18 cellular contexts compared by ENCODE assay signal in the genomic region with DNA sequence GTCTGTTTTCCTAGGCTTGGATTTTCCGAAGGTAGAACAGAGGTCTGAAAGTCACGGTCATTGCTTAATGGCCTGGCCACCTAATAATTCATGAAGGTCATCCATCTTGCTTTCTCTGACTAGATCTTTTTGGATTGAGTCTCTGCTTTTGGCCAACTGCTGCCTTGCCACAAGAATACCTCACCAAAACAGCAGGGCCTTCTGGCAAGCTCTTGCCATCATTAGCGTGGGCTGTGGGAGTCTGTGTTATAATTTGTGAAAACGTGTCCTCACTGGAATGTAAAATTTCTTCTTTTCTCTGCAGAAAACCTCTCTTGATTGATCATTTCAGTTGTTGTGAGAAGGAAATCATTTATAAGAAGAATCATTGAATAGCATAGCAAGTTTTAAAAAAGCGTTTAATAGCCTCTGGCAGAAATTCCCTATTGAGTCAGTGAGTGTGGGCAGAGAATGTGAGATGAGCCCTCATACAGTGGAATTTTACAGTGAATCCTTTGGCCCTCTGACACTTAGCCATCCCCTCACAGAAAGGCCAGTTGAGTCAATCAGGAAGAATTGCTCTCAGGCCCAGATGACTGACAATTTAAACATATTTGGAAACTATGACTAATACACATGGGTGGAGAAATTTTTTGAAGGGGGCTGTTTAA. TPM values are rescaled to one million over a fixed set of nuclear protein-coding genes. Genes with fewer than 3 reads are reported as not detected.
DNase-seq lines count a peak whose midpoint lies in the region; ATAC-seq and TF ChIP-seq lines count a peak whose summit lies in the region.
"Had no signal": no experiment of that assay in that cellular context is flagged by ENCODE, and none has a peak within 500 bp of the region (broad histone marks: within the 10 kb centered on the region; RNA-seq: fewer than 3 reads in every experiment).

No MANE protein-coding gene starts in this region.

- CTCF ChIA-PET in MCF 10A (lab: Yijun Ruan, JAX), result no interaction called here

- intact Hi-C loops in MCF 10A (cut with micrococcal nuclease) (no loop called here), breast epithelium (cut with DNase I; ENCODE audit: low total_unique reads) (no loop called here)

- H3K4me1 ChIP-seq in breast epithelium, result no peaks in the 10 kb centered on the region
- H3K4me1 ChIP-seq: pancreas, suprapubic skin had no signal

- TF ChIP-seq CTCF in MCF 10A (IDR thresholded peaks at IDR 0.05; ENCODE audit: unreplicated experiment) (no peak), breast epithelium (IDR thresholded peaks at IDR 0.05) (no peak)

- peak; percentile 70 for DNase-seq in MCF 10A (ENCODE audit: unreplicated experiment)
- DNase-seq in breast epithelium (ENCODE audit: low spot score in 2 of 2), result no peak
- DNase-seq in activated naive CD8-positive, alpha-beta T cell treated with anti-CD3 and anti-CD28 coated beads, Interleukin-2, amount 50 U/mL, for 24 hours, result no peak
- DNase-seq in fibroblast of the conjunctiva (ENCODE audit: low read depth), result peak; percentile 21
- peak; percentile 91 for DNase-seq in stromal cell of bone marrow (ENCODE audit: low read depth)
- no peak for DNase-seq in NOMO-1 treated with DMSO at 0.1 percent for 48 hours (lab: John Stamatoyannopoulos, UW; ENCODE audit: unreplicated experiment)
- DNase-seq in T1000 (lab: John Stamatoyannopoulos, UW), result no peak
- DNase-seq: activated B cell treated with CpG ODN at 0.5 μM for 24 hours; activated CD8-positive, alpha-beta memory T cell treated with anti-CD3 and anti-CD28 coated beads, Interleukin-2, amount 50 U/mL, for 48 hours; immature natural killer cell; NCI-H1105 treated with DMSO at 0.1 percent for 48 hours; NCI-H446 treated with DMSO at 0.1 percent for 48 hours; pancreas; SW 1271 had no signal

- POLR2A ChIA-PET in MCF 10A (lab: Yijun Ruan, JAX), result no interaction called here

- H3K9me3 Mint-ChIP-seq in MCF 10A (ENCODE audit: unreplicated experiment), result no peaks in the 10 kb centered on the region
- no peaks in the 10 kb centered on the region for H3K9me3 Mint-ChIP-seq in activated naive CD8-positive, alpha-beta T cell treated with anti-CD3 and anti-CD28 coated beads, Interleukin-2, amount 50 U/mL, for 24 hours
- H3K9me3 Mint-ChIP-seq in activated T-helper 17 cell treated with anti-CD3 and anti-CD28 coated beads, Interleukin-2, amount 50 U/mL, for 72 hours, result peaks cover 7% of the 10 kb centered on the region
- H3K9me3 Mint-ChIP-seq: dendritic cell treated with granulocyte-macrophage colony-stimulating factor and Interleukin-4, amounts not matched to agents 40 ng/mL and 50 ng/mL, for 4 days had no signal

- no peaks in the 10 kb centered on the region for H3K36me3 ChIP-seq in breast epithelium
- H3K36me3 ChIP-seq: pancreas, suprapubic skin had no signal

- peak; percentile 55 for ATAC-seq in activated naive CD8-positive, alpha-beta T cell treated with anti-CD3 and anti-CD28 coated beads, Interleukin-2, amount 50 U/mL, for 24 hours
- no peak for ATAC-seq in activated T-helper 17 cell treated with anti-CD3 and anti-CD28 coated beads, Interleukin-2, amount 50 U/mL, for 72 hours (replicated peaks)
- ATAC-seq: pancreas had no signal

- H3K27me3 Mint-ChIP-seq in MCF 10A (ENCODE audit: insufficient read depth, unreplicated experiment), result no peaks in the 10 kb centered on the region
- no peaks in the 10 kb centered on the region for H3K27me3 Mint-ChIP-seq in activated naive CD8-positive, alpha-beta T cell treated with anti-CD3 and anti-CD28 coated beads, Interleukin-2, amount 50 U/mL, for 24 hours
- no peaks in the 10 kb centered on the region for H3K27me3 Mint-ChIP-seq in activated T-helper 17 cell treated with anti-CD3 and anti-CD28 coated beads, Interleukin-2, amount 50 U/mL, for 72 hours
- H3K27me3 Mint-ChIP-seq: activated B cell treated with CpG ODN at 0.5 μM for 24 hours; dendritic cell treated with granulocyte-macrophage colony-stimulating factor and Interleukin-4, amounts not matched to agents 40 ng/mL and 50 ng/mL, for 4 days had no signal

- TF ChIP-seq POLR2A in breast epithelium (IDR thresholded peaks at IDR 0.05), result no peak

- H3K27me3 ChIP-seq in breast epithelium, result no peaks in the 10 kb centered on the region
- H3K27me3 ChIP-seq: pancreas, suprapubic skin had no signal

- H3K9me3 ChIP-seq in breast epithelium, result peaks cover 0 to 8% of the 10 kb centered on the region in 2 donors
- H3K9me3 ChIP-seq: pancreas, suprapubic skin had no signal

- no peak overlapping the region for H3K27ac Mint-ChIP-seq in MCF 10A (ENCODE audit: low read depth, unreplicated experiment)
- peak overlapping the region; percentile 16 for H3K27ac Mint-ChIP-seq in activated naive CD8-positive, alpha-beta T cell treated with anti-CD3 and anti-CD28 coated beads, Interleukin-2, amount 50 U/mL, for 24 hours
- no peak overlapping the region for H3K27ac Mint-ChIP-seq in activated T-helper 17 cell treated with anti-CD3 and anti-CD28 coated beads, Interleukin-2, amount 50 U/mL, for 72 hours
- H3K27ac Mint-ChIP-seq: activated B cell treated with CpG ODN at 0.5 μM for 24 hours; dendritic cell treated with granulocyte-macrophage colony-stimulating factor and Interleukin-4, amounts not matched to agents 40 ng/mL and 50 ng/mL, for 4 days; immature natural killer cell; mesothelial cell of epicardium had no signal

- no peaks in the 10 kb centered on the region for H3K36me3 Mint-ChIP-seq in MCF 10A (ENCODE audit: insufficient read depth, unreplicated experiment)
- H3K36me3 Mint-ChIP-seq in activated naive CD8-positive, alpha-beta T cell treated with anti-CD3 and anti-CD28 coated beads, Interleukin-2, amount 50 U/mL, for 24 hours (ENCODE audit: low read depth), result no peaks in the 10 kb centered on the region
- H3K36me3 Mint-ChIP-seq in activated T-helper 17 cell treated with anti-CD3 and anti-CD28 coated beads, Interleukin-2, amount 50 U/mL, for 72 hours (ENCODE audit: low read depth), result no peaks in the 10 kb centered on the region
- H3K36me3 Mint-ChIP-seq: immature natural killer cell, mesothelial cell of epicardium had no signal

- BruUV-seq in MCF 10A (replicated peaks; lab: Mats Ljungman, UMichigan), result no TSS peak

- H3K27ac ChIP-seq in breast epithelium, result no peak overlapping the region
- H3K27ac ChIP-seq: pancreas, suprapubic skin had no signal

- peaks cover 11% of the 10 kb centered on the region for H3K4me1 Mint-ChIP-seq in MCF 10A (ENCODE audit: insufficient read depth, unreplicated experiment)
- peaks cover 12% of the 10 kb centered on the region for H3K4me1 Mint-ChIP-seq in activated naive CD8-positive, alpha-beta T cell treated with anti-CD3 and anti-CD28 coated beads, Interleukin-2, amount 50 U/mL, for 24 hours
- no peaks in the 10 kb centered on the region for H3K4me1 Mint-ChIP-seq in activated T-helper 17 cell treated with anti-CD3 and anti-CD28 coated beads, Interleukin-2, amount 50 U/mL, for 72 hours
- H3K4me1 Mint-ChIP-seq: activated B cell treated with CpG ODN at 0.5 μM for 24 hours, immature natural killer cell had no signal

- no peak overlapping the region for H3K4me3 ChIP-seq in breast epithelium
- H3K4me3 ChIP-seq: pancreas, suprapubic skin had no signal

- H3K4me3 Mint-ChIP-seq in MCF 10A (ENCODE audit: unreplicated experiment), result no peak overlapping the region
- H3K4me3 Mint-ChIP-seq in activated naive CD8-positive, alpha-beta T cell treated with anti-CD3 and anti-CD28 coated beads, Interleukin-2, amount 50 U/mL, for 24 hours, result no peak overlapping the region
- H3K4me3 Mint-ChIP-seq in activated T-helper 17 cell treated with anti-CD3 and anti-CD28 coated beads, Interleukin-2, amount 50 U/mL, for 72 hours, result no peak overlapping the region
- H3K4me3 Mint-ChIP-seq: activated B cell treated with CpG ODN at 0.5 μM for 24 hours; dendritic cell treated with granulocyte-macrophage colony-stimulating factor and Interleukin-4, amounts not matched to agents 40 ng/mL and 50 ng/mL, for 4 days; immature natural killer cell; mesothelial cell of epicardium had no signal

RNA-seq across cellular contexts. Expression of gene ERICH6B, which starts 43.2 kb away (rescaled TPM):
- not detected in 2 replicates for total RNA-seq in MCF 10A (2022)
- not detected for total RNA-seq in breast epithelium
- total RNA-seq in activated T-helper 17 cell treated with anti-CD3 and anti-CD28 coated beads, Interleukin-2, amount 50 U/mL, for 72 hours, result not detected
- total RNA-seq: activated B cell treated with CpG ODN at 0.5 μM for 24 hours, mesothelial cell of epicardium, pancreas, suprapubic skin had no signal

RNA-seq across cellular contexts. Expression of gene CBY2, which starts 43.4 kb away (rescaled TPM):
- total RNA-seq in MCF 10A (2022) (not detected in 2 replicates), breast epithelium (not detected)
- not detected for total RNA-seq in activated T-helper 17 cell treated with anti-CD3 and anti-CD28 coated beads, Interleukin-2, amount 50 U/mL, for 72 hours
- total RNA-seq: activated B cell treated with CpG ODN at 0.5 μM for 24 hours, mesothelial cell of epicardium, pancreas had no signal

Comparison
In these comparisons a context has a peak if more than half of its experiments do, and no peak if none do; other contexts are left out.
1. DNase-seq: peak in MCF 10A (single experiment), fibroblast of the conjunctiva (single experiment) and stromal cell of bone marrow (single experiment); none in breast epithelium (0 of 2), activated naive CD8-positive, alpha-beta T cell treated with anti-CD3 and anti-CD28 coated beads, Interleukin-2, amount 50 U/mL, for 24 hours (single experiment), NOMO-1 treated with DMSO at 0.1 percent for 48 hours (single experiment) and T1000 (single experiment).